Comparison of ENCODE assay signal across 1 cellular context in the genomic region with DNA sequence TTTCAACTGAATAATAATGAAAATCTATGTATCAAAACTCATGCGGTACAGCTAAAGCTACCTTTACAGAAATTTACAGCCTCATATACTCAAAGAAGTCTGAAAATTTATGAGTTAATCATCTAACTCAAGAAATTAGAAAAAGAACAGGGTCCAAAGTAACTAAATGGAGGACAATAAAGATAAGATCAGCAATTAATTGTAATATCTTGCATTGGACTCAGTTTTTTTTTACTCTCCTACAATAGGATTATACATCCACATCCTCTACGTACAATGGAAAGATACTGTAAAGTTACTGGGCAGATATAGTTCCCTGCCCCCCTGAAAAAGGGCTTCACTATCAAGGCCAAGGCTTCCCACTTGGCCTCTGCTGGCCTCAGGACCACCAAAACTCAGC.
TF ChIP-seq lines count a peak whose summit lies in the region.

No MANE protein-coding gene starts in this region.

TF ChIP-seq in HepG2, 621 proteins besides CTCF, POLR2A, EP300 and RAD21 (continued from another document):
- TF ChIP-seq, protein P1, sequence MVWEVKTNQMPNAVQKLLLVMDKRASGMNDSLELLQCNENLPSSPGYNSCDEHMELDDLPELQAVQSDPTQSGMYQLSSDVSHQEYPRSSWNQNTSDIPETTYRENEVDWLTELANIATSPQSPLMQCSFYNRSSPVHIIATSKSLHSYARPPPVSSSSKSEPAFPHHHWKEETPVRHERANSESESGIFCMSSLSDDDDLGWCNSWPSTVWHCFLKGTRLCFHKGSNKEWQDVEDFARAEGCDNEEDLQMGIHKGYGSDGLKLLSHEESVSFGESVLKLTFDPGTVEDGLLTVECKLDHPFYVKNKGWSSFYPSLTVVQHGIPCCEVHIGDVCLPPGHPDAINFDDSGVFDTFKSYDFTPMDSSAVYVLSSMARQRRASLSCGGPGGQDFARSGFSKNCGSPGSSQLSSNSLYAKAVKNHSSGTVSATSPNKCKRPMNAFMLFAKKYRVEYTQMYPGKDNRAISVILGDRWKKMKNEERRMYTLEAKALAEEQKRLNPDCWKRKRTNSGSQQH (CRISPR knock-in tag; IDR thresholded peaks at IDR 0.05; ENCODE audit: low read depth) = no peak
- TF ChIP-seq HNRNPL (IDR thresholded peaks at IDR 0.05; ENCODE audit: low read depth, low read length) = no peak
- no peak for TF ChIP-seq KMT2A (CRISPR knock-in tag; IDR thresholded peaks at IDR 0.05)
- TF ChIP-seq SATB2 (CRISPR knock-in tag; IDR thresholded peaks at IDR 0.05) = no peak
- TF ChIP-seq, protein P2, sequence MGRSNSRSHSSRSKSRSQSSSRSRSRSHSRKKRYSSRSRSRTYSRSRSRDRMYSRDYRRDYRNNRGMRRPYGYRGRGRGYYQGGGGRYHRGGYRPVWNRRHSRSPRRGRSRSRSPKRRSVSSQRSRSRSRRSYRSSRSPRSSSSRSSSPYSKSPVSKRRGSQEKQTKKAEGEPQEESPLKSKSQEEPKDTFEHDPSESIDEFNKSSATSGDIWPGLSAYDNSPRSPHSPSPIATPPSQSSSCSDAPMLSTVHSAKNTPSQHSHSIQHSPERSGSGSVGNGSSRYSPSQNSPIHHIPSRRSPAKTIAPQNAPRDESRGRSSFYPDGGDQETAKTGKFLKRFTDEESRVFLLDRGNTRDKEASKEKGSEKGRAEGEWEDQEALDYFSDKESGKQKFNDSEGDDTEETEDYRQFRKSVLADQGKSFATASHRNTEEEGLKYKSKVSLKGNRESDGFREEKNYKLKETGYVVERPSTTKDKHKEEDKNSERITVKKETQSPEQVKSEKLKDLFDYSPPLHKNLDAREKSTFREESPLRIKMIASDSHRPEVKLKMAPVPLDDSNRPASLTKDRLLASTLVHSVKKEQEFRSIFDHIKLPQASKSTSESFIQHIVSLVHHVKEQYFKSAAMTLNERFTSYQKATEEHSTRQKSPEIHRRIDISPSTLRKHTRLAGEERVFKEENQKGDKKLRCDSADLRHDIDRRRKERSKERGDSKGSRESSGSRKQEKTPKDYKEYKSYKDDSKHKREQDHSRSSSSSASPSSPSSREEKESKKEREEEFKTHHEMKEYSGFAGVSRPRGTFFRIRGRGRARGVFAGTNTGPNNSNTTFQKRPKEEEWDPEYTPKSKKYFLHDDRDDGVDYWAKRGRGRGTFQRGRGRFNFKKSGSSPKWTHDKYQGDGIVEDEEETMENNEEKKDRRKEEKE (IDR thresholded peaks at IDR 0.05) = no peak
- TF ChIP-seq, protein P3, sequence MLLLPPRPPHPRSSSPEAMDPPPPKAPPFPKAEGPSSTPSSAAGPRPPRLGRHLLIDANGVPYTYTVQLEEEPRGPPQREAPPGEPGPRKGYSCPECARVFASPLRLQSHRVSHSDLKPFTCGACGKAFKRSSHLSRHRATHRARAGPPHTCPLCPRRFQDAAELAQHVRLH (CRISPR knock-in tag; IDR thresholded peaks at IDR 0.05; ENCODE audit: borderline replicate concordance, low read depth) = no peak
- TF ChIP-seq, protein P4, sequence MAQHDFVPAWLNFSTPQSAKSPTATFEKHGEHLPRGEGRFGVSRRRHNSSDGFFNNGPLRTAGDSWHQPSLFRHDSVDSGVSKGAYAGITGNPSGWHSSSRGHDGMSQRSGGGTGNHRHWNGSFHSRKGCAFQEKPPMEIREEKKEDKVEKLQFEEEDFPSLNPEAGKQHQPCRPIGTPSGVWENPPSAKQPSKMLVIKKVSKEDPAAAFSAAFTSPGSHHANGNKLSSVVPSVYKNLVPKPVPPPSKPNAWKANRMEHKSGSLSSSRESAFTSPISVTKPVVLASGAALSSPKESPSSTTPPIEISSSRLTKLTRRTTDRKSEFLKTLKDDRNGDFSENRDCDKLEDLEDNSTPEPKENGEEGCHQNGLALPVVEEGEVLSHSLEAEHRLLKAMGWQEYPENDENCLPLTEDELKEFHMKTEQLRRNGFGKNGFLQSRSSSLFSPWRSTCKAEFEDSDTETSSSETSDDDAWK (CRISPR knock-in tag; IDR thresholded peaks at IDR 0.05) = no peak
- TF ChIP-seq PTBP1 (IDR thresholded peaks at IDR 0.05; ENCODE audit: low read depth, low read length, poor library complexity, severe bottlenecking) = no peak
- TF ChIP-seq, protein P5, sequence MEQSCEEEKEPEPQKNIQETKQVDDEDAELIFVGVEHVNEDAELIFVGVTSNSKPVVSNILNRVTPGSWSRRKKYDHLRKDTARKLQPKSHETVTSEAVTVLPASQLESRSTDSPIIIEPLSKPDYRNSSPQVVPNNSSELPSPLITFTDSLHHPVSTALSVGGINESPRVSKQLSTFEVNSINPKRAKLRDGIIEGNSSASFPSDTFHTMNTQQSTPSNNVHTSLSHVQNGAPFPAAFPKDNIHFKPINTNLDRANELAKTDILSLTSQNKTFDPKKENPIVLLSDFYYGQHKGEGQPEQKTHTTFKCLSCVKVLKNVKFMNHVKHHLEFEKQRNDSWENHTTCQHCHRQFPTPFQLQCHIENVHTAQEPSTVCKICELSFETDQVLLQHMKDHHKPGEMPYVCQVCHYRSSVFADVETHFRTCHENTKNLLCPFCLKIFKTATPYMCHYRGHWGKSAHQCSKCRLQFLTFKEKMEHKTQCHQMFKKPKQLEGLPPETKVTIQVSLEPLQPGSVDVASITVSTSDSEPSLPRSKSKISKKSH (CRISPR knock-in tag; IDR thresholded peaks at IDR 0.05; ENCODE audit: borderline replicate concordance) = no peak
